ENCODE assay signal across 28 cellular contexts in the genomic region with DNA sequence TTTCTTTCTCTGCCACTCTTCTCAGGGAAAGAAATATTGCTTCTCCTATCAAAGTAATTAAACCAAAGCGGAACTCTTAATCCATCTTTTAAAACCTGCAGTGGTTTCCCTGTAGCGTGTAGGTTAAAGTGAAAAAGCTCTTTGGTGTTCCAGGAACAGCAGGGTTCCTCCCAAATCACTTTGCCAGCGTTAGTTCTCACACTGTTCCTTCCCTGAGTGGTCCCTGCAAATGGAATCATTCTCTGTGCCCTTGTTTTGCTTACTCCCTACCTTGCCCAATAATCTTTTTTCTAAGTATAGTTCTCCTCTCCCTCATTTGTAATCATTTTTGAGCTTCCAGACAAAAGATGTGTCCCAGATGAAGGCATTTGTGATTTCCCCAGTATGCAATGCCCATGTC.
"Had no signal": no experiment of that assay in that cellular context is flagged by ENCODE, and none has a peak within 500 bp of the region (broad histone marks: within the 10 kb centered on the region; RNA-seq: fewer than 3 reads in every experiment).

No MANE protein-coding gene starts in this region.

- ATAC-seq: left colon; left lung; lower lobe of right lung; natural killer cell; right lobe of liver; stimulated activated memory B cell treated with anti-CD40 and anti-IgM and Interleukin-4, amounts not matched to agents 10 μg/mL and 1 μg/mL and 100 μg/mL, for 72 hours; stimulated activated naive CD8-positive, alpha-beta T cell treated with anti-CD3 and anti-CD28 coated beads, Interleukin-15, amount 100 ng/mL, for 72 hours had no signal

- H3K36me3 ChIP-seq: left lung, lower lobe of right lung, ovary, right atrium auricular region, right lobe of liver, tibial nerve, uterus had no signal

- H3K9me3 Mint-ChIP-seq: nephron progenitor cell; stimulated activated memory B cell treated with anti-CD40 and anti-IgM and Interleukin-4, amounts not matched to agents 10 μg/mL and 1 μg/mL and 100 μg/mL, for 72 hours; type B pancreatic cell had no signal

- H3K27ac Mint-ChIP-seq: immature natural killer cell; mesothelial cell of epicardium; naive B cell; natural killer cell; nephron progenitor cell; progenitor cell of endocrine pancreas; stimulated activated memory B cell treated with anti-CD40 and anti-IgM and Interleukin-4, amounts not matched to agents 10 μg/mL and 1 μg/mL and 100 μg/mL, for 72 hours; stimulated activated naive CD8-positive, alpha-beta T cell treated with anti-CD3 and anti-CD28 coated beads, Interleukin-15, amount 100 ng/mL, for 72 hours; type B pancreatic cell had no signal

- DNase-seq: immature natural killer cell; kidney; left colon; left lung; lower lobe of right lung; mammary epithelial cell; mesenchymal stem cell; naive B cell; natural killer cell; nephron progenitor cell; ovary; right lobe of liver; stimulated activated CD4-positive, alpha-beta T cell treated with anti-CD3 and anti-CD28 coated beads, Interleukin-1b, Interleukin-23, amount 100 ng/mL, for 48 hours; stimulated activated CD4-positive, alpha-beta T cell treated with anti-CD3 and anti-CD28 coated beads, Interleukin-2, amount 100 ng/mL, for 48 hours; stimulated activated CD4-positive, alpha-beta T cell treated with anti-CD3 and anti-CD28 coated beads, Interleukin-4, amount 100 ng/mL, for 4 hours; stimulated activated CD8-positive, alpha-beta memory T cell treated with anti-CD3 and anti-CD28 coated beads, Interleukin-4, amount 100 ng/mL, for 48 hours; stimulated activated naive CD4-positive, alpha-beta T cell treated with Interleukin-2 at 50 U/mL for 16 hours; stimulated activated naive CD8-positive, alpha-beta T cell treated with anti-CD3 and anti-CD28 coated beads, Interleukin-15, amount 100 ng/mL, for 72 hours; substantia nigra; uterus had no signal

- H3K4me1 Mint-ChIP-seq: immature natural killer cell; mesothelial cell of epicardium; naive B cell; natural killer cell; nephron progenitor cell; stimulated activated memory B cell treated with anti-CD40 and anti-IgM and Interleukin-4, amounts not matched to agents 10 μg/mL and 1 μg/mL and 100 μg/mL, for 72 hours; stimulated activated naive CD8-positive, alpha-beta T cell treated with anti-CD3 and anti-CD28 coated beads, Interleukin-15, amount 100 ng/mL, for 72 hours had no signal

- H3K4me1 ChIP-seq: left lung, lower lobe of right lung, right atrium auricular region, right lobe of liver, tibial nerve, uterus had no signal

- H3K36me3 Mint-ChIP-seq: immature natural killer cell; mesothelial cell of epicardium; naive B cell; stimulated activated memory B cell treated with anti-CD40 and anti-IgM and Interleukin-4, amounts not matched to agents 10 μg/mL and 1 μg/mL and 100 μg/mL, for 72 hours; type B pancreatic cell had no signal

- H3K27me3 ChIP-seq: hepatocyte, left lung, ovary, right atrium auricular region, right lobe of liver, tibial nerve, uterus had no signal

- H2AFZ ChIP-seq: hepatocyte had no signal

- H3K4me3 ChIP-seq: hepatocyte, left lung, lower lobe of right lung, ovary, right atrium auricular region, right lobe of liver, smooth muscle cell, tibial nerve, uterus had no signal

- H3K27ac ChIP-seq: hepatocyte, left lung, lower lobe of right lung, ovary, right atrium auricular region, right lobe of liver, tibial nerve, uterus had no signal

- H3K4me3 Mint-ChIP-seq: immature natural killer cell; mesothelial cell of epicardium; naive B cell; natural killer cell; nephron progenitor cell; stimulated activated memory B cell treated with anti-CD40 and anti-IgM and Interleukin-4, amounts not matched to agents 10 μg/mL and 1 μg/mL and 100 μg/mL, for 72 hours; stimulated activated naive CD8-positive, alpha-beta T cell treated with anti-CD3 and anti-CD28 coated beads, Interleukin-15, amount 100 ng/mL, for 72 hours; type B pancreatic cell had no signal

- H3K27me3 Mint-ChIP-seq: naive B cell; progenitor cell of endocrine pancreas; stimulated activated memory B cell treated with anti-CD40 and anti-IgM and Interleukin-4, amounts not matched to agents 10 μg/mL and 1 μg/mL and 100 μg/mL, for 72 hours; stimulated activated naive CD8-positive, alpha-beta T cell treated with anti-CD3 and anti-CD28 coated beads, Interleukin-15, amount 100 ng/mL, for 72 hours; type B pancreatic cell had no signal

- H3K4me2 ChIP-seq: hepatocyte, smooth muscle cell had no signal

- H3K9me3 ChIP-seq: left lung, lower lobe of right lung, ovary, right atrium auricular region, right lobe of liver, tibial nerve, uterus had no signal

- H3K79me2 ChIP-seq: hepatocyte had no signal
